ENCODE assay signal across 8 cellular contexts in the genomic region with DNA sequence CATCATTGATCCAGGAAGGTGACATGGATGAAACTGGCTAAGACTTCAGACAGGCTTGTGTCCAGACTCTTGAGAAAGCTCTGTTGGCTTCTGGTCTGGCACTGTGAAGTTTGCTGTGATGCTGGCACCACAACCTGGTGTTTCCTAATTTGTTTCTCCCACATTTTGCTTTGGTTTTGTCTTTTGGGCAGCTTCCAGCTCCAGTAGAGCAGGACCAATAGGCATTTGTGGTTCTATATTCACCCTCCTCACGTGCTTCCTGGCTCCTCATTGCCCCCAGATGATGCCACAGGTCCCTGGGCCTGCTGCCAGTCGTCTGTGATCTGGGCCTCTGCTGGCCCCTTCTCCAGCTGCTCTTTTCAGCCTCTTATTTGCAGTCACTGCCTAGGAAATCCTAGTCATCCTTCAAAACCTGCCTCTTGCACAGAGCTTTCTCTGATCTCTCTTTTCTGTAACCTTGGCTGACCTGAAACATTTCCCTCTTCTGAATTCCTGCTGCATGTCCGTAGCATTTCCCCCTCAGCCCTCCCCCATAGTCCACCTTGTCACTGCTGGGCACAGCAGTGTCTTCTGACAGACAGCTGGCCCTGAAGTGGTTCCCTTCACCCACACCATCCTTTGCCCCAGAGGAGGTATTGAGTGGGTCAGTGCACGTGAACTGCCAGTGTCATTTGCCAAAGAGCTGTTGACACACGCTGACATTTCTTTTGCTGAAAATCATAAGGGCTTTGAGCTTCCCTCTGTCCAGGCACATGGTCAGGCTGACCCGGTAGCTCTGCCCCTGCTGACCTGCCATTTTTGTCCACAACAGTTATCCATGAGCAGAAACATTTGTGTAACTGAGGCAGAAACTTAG.
DNase-seq lines count a peak whose midpoint lies in the region; ATAC-seq, FAIRE-seq and TF ChIP-seq lines count a peak whose summit lies in the region.

No MANE protein-coding gene starts in this region.

- ATAC-seq in GM18873 (IDR thresholded peaks at IDR 0.05; ENCODE audit: low FRiP score, unreplicated experiment), result no peak

- no peak overlapping the region for H3K4me3 Mint-ChIP-seq in mesothelial cell of epicardium
- H3K4me3 Mint-ChIP-seq in Calu3 (ENCODE audit: low read depth, unreplicated experiment), result no peak overlapping the region

- peaks cover 28% of the 10 kb centered on the region for H3K36me3 Mint-ChIP-seq in mesothelial cell of epicardium
- H3K36me3 Mint-ChIP-seq in Calu3 (ENCODE audit: insufficient read depth, unreplicated experiment), result peaks cover 29% of the 10 kb centered on the region

- H3K9me3 Mint-ChIP-seq in mesothelial cell of epicardium (no peaks in the 10 kb centered on the region), Calu3 (ENCODE audit: low read depth, unreplicated experiment) (no peaks in the 10 kb centered on the region)

- no peak for TF ChIP-seq POLR2A in GM12892 (IDR thresholded peaks at IDR 0.05; ENCODE audit: low read depth, low read length)

- intact Hi-C loops in Calu3 (cut with micrococcal nuclease; ENCODE audit: unreplicated experiment), result no loop called here

- H3K27me3 Mint-ChIP-seq in mesothelial cell of epicardium (ENCODE audit: low read depth), result no peaks in the 10 kb centered on the region
- H3K27me3 Mint-ChIP-seq in Calu3 (ENCODE audit: unreplicated experiment), result no peaks in the 10 kb centered on the region

- CTCF ChIA-PET in Calu3 (lab: Charles Lee), result interaction anchor here (0.6 to 0.9 kb wide), 2 partner anchors 9 to 105 kb away, joined by 3 to 5 read pairs; no protein-coding TSS in a partner anchor

- peaks cover 25% of the 10 kb centered on the region for H3K4me1 Mint-ChIP-seq in mesothelial cell of epicardium
- H3K4me1 Mint-ChIP-seq in Calu3 (ENCODE audit: low read depth, unreplicated experiment), result peaks cover 19% of the 10 kb centered on the region

- TF ChIP-seq CTCF in mesothelial cell of epicardium (IDR thresholded peaks at IDR 0.05; ENCODE audit: unreplicated experiment), result no peak
- TF ChIP-seq CTCF in Calu3 (IDR thresholded peaks at IDR 0.05; ENCODE audit: unreplicated experiment), result no peak

- peak; percentile 91 for FAIRE-seq in HTR-8/SVneo (lab: Jason Lieb, UNC)
- no peak for FAIRE-seq in GM12892 (lab: Jason Lieb, UNC)

- BruUV-seq in Calu3 (replicated peaks; lab: Mats Ljungman, UMichigan), result no TSS peak

- peak; percentile 82 for DNase-seq in AG08395 (ENCODE audit: low spot score)
- no peak for DNase-seq in HTR-8/SVneo (ENCODE audit: insufficient read length, low spot score)
- peak; percentile 89 for DNase-seq in astrocyte of the hippocampus (ENCODE audit: low read depth, low spot score)
- no peak for DNase-seq in mesothelial cell of epicardium (ENCODE audit: low spot score in 2 of 2, unreplicated experiment in 2 of 2)
- DNase-seq in GM12892 (ENCODE audit: insufficient read length), result no peak
- no peak for DNase-seq in Kasumi-1 (lab: John Stamatoyannopoulos, UW)
- no peak for DNase-seq in Calu3

- H3K27ac Mint-ChIP-seq in mesothelial cell of epicardium (peak overlapping the region; percentile 81), Calu3 (ENCODE audit: unreplicated experiment) (no peak overlapping the region)

Comparison
In these comparisons a context has a peak if more than half of its experiments do, and no peak if none do; other contexts are left out.
1. DNase-seq: peak in AG08395 (single experiment) and astrocyte of the hippocampus (single experiment); none in HTR-8/SVneo (single experiment), mesothelial cell of epicardium (0 of 2), GM12892 (single experiment), Kasumi-1 (0 of 2) and Calu3 (single experiment).